ENCODE assay signal across 19 cellular contexts in genomic region chr18:55430026-55430425, GRCh38.
DNase-seq lines count a peak whose midpoint lies in the region; ATAC-seq and TF ChIP-seq lines count a peak whose summit lies in the region.
"Had no signal": no experiment of that assay in that cellular context is flagged by ENCODE, and none has a peak within 500 bp of the region (broad histone marks: within the 10 kb centered on the region; RNA-seq: fewer than 3 reads in every experiment).

No MANE protein-coding gene starts in this region.

- CTCF ChIA-PET in activated naive CD4-positive, alpha-beta T cell treated with anti-CD3 and anti-CD28 coated beads for 36 hours (lab: Charles Lee): interaction anchor here (0.6 kb wide), 1 partner anchor 75 kb away, joined by 3 read pairs; no protein-coding TSS in a partner anchor

- peaks cover 35% of the 10 kb centered on the region for H3K4me1 ChIP-seq in left ventricle myocardium inferior

- ATAC-seq in Right ventricle myocardium inferior (no peak), omental fat pad (ENCODE audit: low FRiP score) (no peak), HG03432 (IDR thresholded peaks at IDR 0.05; ENCODE audit: unreplicated experiment) (no peak)
- ATAC-seq: GM23338, HCT116, PC-3 had no signal

- no peak overlapping the region for H3K4me3 Mint-ChIP-seq in nephron
- H3K4me3 Mint-ChIP-seq in activated naive CD4-positive, alpha-beta T cell treated with anti-CD3 and anti-CD28 coated beads for 36 hours: no peak overlapping the region
- H3K4me3 Mint-ChIP-seq: GM23338 had no signal

- H3K27me3 ChIP-seq in left ventricle myocardium inferior (ENCODE audit: low read depth): no peaks in the 10 kb centered on the region
- H3K27me3 ChIP-seq: SJSA1 had no signal

- H3K36me3 Mint-ChIP-seq in nephron (ENCODE audit: low read depth): no peaks in the 10 kb centered on the region
- H3K36me3 Mint-ChIP-seq in activated naive CD4-positive, alpha-beta T cell treated with anti-CD3 and anti-CD28 coated beads for 36 hours (ENCODE audit: low read depth): no peaks in the 10 kb centered on the region

- H3K4me1 Mint-ChIP-seq in nephron: peaks cover 48% of the 10 kb centered on the region
- H3K4me1 Mint-ChIP-seq in activated naive CD4-positive, alpha-beta T cell treated with anti-CD3 and anti-CD28 coated beads for 36 hours (ENCODE audit: low read depth): no peaks in the 10 kb centered on the region

- no peak overlapping the region for H3K4me3 ChIP-seq in left ventricle myocardium inferior
- H3K4me3 ChIP-seq: GM23338, SJSA1 had no signal

- no peak for DNase-seq in left ventricle myocardium inferior
- no peak for DNase-seq in Right ventricle myocardium inferior (ENCODE audit: missing footprints)
- DNase-seq in dermis blood vessel endothelial cell: peak; percentile 58
- DNase-seq in omental fat pad (ENCODE audit: low spot score): no peak
- no peak for DNase-seq in activated naive CD4-positive, alpha-beta T cell treated with anti-CD3 and anti-CD28 coated beads for 36 hours
- DNase-seq: C1 segment of cervical spinal cord; KG1; NCI-H1092 treated with DMSO at 0.1 percent for 48 hours; NCI-H1694 treated with DMSO at 0.1 percent for 48 hours; NCI-H2107; NCI-H345; NCI-H526 treated with DMSO at 0.1 percent for 48 hours; NK-92 treated with Interleukin-12 subunit alpha and Interleukin-12 subunit beta, amount 100 ng/mL, for 24 hours; PC-3 had no signal

- peak overlapping the region; percentile 28 to 45 (median 37) for H3K27ac Mint-ChIP-seq in nephron
- no peak overlapping the region for H3K27ac Mint-ChIP-seq in activated naive CD4-positive, alpha-beta T cell treated with anti-CD3 and anti-CD28 coated beads for 36 hours
- H3K27ac Mint-ChIP-seq: GM23338 had no signal

- no peaks in the 10 kb centered on the region for H3K9me3 ChIP-seq in left ventricle myocardium inferior (replicated peaks)
- H3K9me3 ChIP-seq: SJSA1 had no signal

- no peaks in the 10 kb centered on the region for H3K27me3 Mint-ChIP-seq in nephron (ENCODE audit: low read depth)
- no peaks in the 10 kb centered on the region for H3K27me3 Mint-ChIP-seq in activated naive CD4-positive, alpha-beta T cell treated with anti-CD3 and anti-CD28 coated beads for 36 hours (ENCODE audit: low read depth)

- H3K36me3 ChIP-seq in left ventricle myocardium inferior: no peaks in the 10 kb centered on the region
- H3K36me3 ChIP-seq: SJSA1 had no signal

- intact Hi-C loops in left ventricle myocardium inferior (cut with micrococcal nuclease) (no loop called here), Right ventricle myocardium inferior (cut with DNase I) (loop anchor here (5.0 kb wide), 1 partner anchor 57 kb away; no protein-coding TSS in a partner anchor)
- intact Hi-C loops in activated naive CD4-positive, alpha-beta T cell treated with anti-CD3 and anti-CD28 coated beads for 36 hours (cut with micrococcal nuclease): no loop called here

- H3K27ac ChIP-seq in left ventricle myocardium inferior (replicated peaks): peak overlapping the region; percentile 43
- H3K27ac ChIP-seq: SJSA1 had no signal

- no peak for TF ChIP-seq CTCF in left ventricle myocardium inferior (IDR thresholded peaks at IDR 0.05; ENCODE audit: borderline replicate concordance)
- no peak for TF ChIP-seq CTCF in nephron (IDR thresholded peaks at IDR 0.05; ENCODE audit: unreplicated experiment in 3 of 3)
- TF ChIP-seq CTCF in omental fat pad (IDR thresholded peaks at IDR 0.05): no peak

- H3K9me3 Mint-ChIP-seq in nephron: no peaks in the 10 kb centered on the region
- H3K9me3 Mint-ChIP-seq in activated naive CD4-positive, alpha-beta T cell treated with anti-CD3 and anti-CD28 coated beads for 36 hours: no peaks in the 10 kb centered on the region
- H3K9me3 Mint-ChIP-seq: GM23338 had no signal
